In genomic region chrX:49284212-49284611, GRCh38 we compare ENCODE assay signal across 22 cellular contexts. TPM values are rescaled to one million over a fixed set of nuclear protein-coding genes. Genes with fewer than 3 reads are reported as not detected.
DNase-seq lines count a peak whose midpoint lies in the region; ATAC-seq and TF ChIP-seq lines count a peak whose summit lies in the region.
"Had no signal": no experiment of that assay in that cellular context is flagged by ENCODE, and none has a peak within 500 bp of the region (broad histone marks: within the 10 kb centered on the region; RNA-seq: fewer than 3 reads in every experiment).

No MANE protein-coding gene starts in this region.

- peaks cover 6% of the 10 kb centered on the region for H3K4me1 ChIP-seq in BE2C
- H3K4me1 ChIP-seq: BLaER1 had no signal

- H3K9me3 Mint-ChIP-seq in activated naive CD4-positive, alpha-beta T cell treated with anti-CD3 and anti-CD28 coated beads, Interleukin-2, amount 50 U/mL, for 24 hours = no peaks in the 10 kb centered on the region
- no peaks in the 10 kb centered on the region for H3K9me3 Mint-ChIP-seq in activated naive CD4-positive, alpha-beta T cell treated with anti-CD3 and anti-CD28 coated beads, Interleukin-2, amount 10 ng/mL, durations not matched to agents 7 days and 5 days
- no peaks in the 10 kb centered on the region for H3K9me3 Mint-ChIP-seq in central memory CD8-positive, alpha-beta T cell
- no peaks in the 10 kb centered on the region for H3K9me3 Mint-ChIP-seq in stimulated activated effector memory CD8-positive, alpha-beta T cell treated with anti-CD3 and anti-CD28 coated beads, Interleukin-12 subunit alpha, Interleukin-12 subunit beta, amount 100 ng/mL, for 72 hours
- H3K9me3 Mint-ChIP-seq in endothelial cell (ENCODE audit: unreplicated experiment) = no peaks in the 10 kb centered on the region
- H3K9me3 Mint-ChIP-seq: CD4-positive, alpha-beta T cell; GM23338 had no signal

- no peaks in the 10 kb centered on the region for H3K27me3 ChIP-seq in BE2C

- H3K36me3 Mint-ChIP-seq in activated naive CD4-positive, alpha-beta T cell treated with anti-CD3 and anti-CD28 coated beads, Interleukin-2, amount 50 U/mL, for 24 hours = no peaks in the 10 kb centered on the region
- H3K36me3 Mint-ChIP-seq in activated naive CD4-positive, alpha-beta T cell treated with anti-CD3 and anti-CD28 coated beads, Interleukin-2, amount 10 ng/mL, durations not matched to agents 7 days and 5 days = peaks cover 24% of the 10 kb centered on the region
- peaks cover 7% of the 10 kb centered on the region for H3K36me3 Mint-ChIP-seq in central memory CD8-positive, alpha-beta T cell (ENCODE audit: insufficient read depth)
- peaks cover 4% of the 10 kb centered on the region for H3K36me3 Mint-ChIP-seq in stimulated activated effector memory CD8-positive, alpha-beta T cell treated with anti-CD3 and anti-CD28 coated beads, Interleukin-12 subunit alpha, Interleukin-12 subunit beta, amount 100 ng/mL, for 72 hours
- H3K36me3 Mint-ChIP-seq in endothelial cell (ENCODE audit: low read depth, unreplicated experiment) = no peaks in the 10 kb centered on the region

- POLR2A ChIA-PET in HEK293T (lab: Yijun Ruan, JAX) = interaction anchor here (0.7 kb wide), 1 partner anchor 92 kb away, joined by 3 read pairs; no protein-coding TSS in a partner anchor

- CTCF ChIA-PET in activated naive CD4-positive, alpha-beta T cell treated with anti-CD3 and anti-CD28 coated beads, Interleukin-2, amount 10 ng/mL, durations not matched to agents 7 days and 5 days (lab: Charles Lee) = no interaction called here
- CTCF ChIA-PET in HEK293T (lab: Yijun Ruan, JAX) = no interaction called here

- H3K4me3 Mint-ChIP-seq in activated naive CD4-positive, alpha-beta T cell treated with anti-CD3 and anti-CD28 coated beads, Interleukin-2, amount 50 U/mL, for 24 hours = no peak overlapping the region
- no peak overlapping the region for H3K4me3 Mint-ChIP-seq in activated naive CD4-positive, alpha-beta T cell treated with anti-CD3 and anti-CD28 coated beads, Interleukin-2, amount 10 ng/mL, durations not matched to agents 7 days and 5 days
- H3K4me3 Mint-ChIP-seq in central memory CD8-positive, alpha-beta T cell = no peak overlapping the region
- H3K4me3 Mint-ChIP-seq in stimulated activated effector memory CD8-positive, alpha-beta T cell treated with anti-CD3 and anti-CD28 coated beads, Interleukin-12 subunit alpha, Interleukin-12 subunit beta, amount 100 ng/mL, for 72 hours = no peak overlapping the region
- no peak overlapping the region for H3K4me3 Mint-ChIP-seq in endothelial cell (ENCODE audit: unreplicated experiment)
- H3K4me3 Mint-ChIP-seq: CD4-positive, alpha-beta T cell; CD8-positive, alpha-beta memory T cell; GM23338; H9 had no signal

- ATAC-seq in central memory CD8-positive, alpha-beta T cell (replicated peaks; ENCODE audit: extremely low read depth, poor library complexity, severe bottlenecking) = no peak
- no peak for ATAC-seq in stimulated activated effector memory CD8-positive, alpha-beta T cell treated with anti-CD3 and anti-CD28 coated beads, Interleukin-12 subunit alpha, Interleukin-12 subunit beta, amount 100 ng/mL, for 72 hours
- ATAC-seq: GM12878, GM23338, HCT116 had no signal

- H3K27ac Mint-ChIP-seq in activated naive CD4-positive, alpha-beta T cell treated with anti-CD3 and anti-CD28 coated beads, Interleukin-2, amount 50 U/mL, for 24 hours = peak overlapping the region; percentile 83
- no peak overlapping the region for H3K27ac Mint-ChIP-seq in activated naive CD4-positive, alpha-beta T cell treated with anti-CD3 and anti-CD28 coated beads, Interleukin-2, amount 10 ng/mL, durations not matched to agents 7 days and 5 days
- H3K27ac Mint-ChIP-seq in central memory CD8-positive, alpha-beta T cell (ENCODE audit: low read depth) = peak overlapping the region; percentile 62
- H3K27ac Mint-ChIP-seq in stimulated activated effector memory CD8-positive, alpha-beta T cell treated with anti-CD3 and anti-CD28 coated beads, Interleukin-12 subunit alpha, Interleukin-12 subunit beta, amount 100 ng/mL, for 72 hours = peak overlapping the region; percentile 77
- H3K27ac Mint-ChIP-seq in endothelial cell (ENCODE audit: unreplicated experiment) = no peak overlapping the region
- H3K27ac Mint-ChIP-seq: CD4-positive, alpha-beta T cell; CD8-positive, alpha-beta memory T cell; GM23338; H9 had no signal

- no peaks in the 10 kb centered on the region for H3K27me3 Mint-ChIP-seq in activated naive CD4-positive, alpha-beta T cell treated with anti-CD3 and anti-CD28 coated beads, Interleukin-2, amount 50 U/mL, for 24 hours
- H3K27me3 Mint-ChIP-seq in activated naive CD4-positive, alpha-beta T cell treated with anti-CD3 and anti-CD28 coated beads, Interleukin-2, amount 10 ng/mL, durations not matched to agents 7 days and 5 days = no peaks in the 10 kb centered on the region
- H3K27me3 Mint-ChIP-seq in central memory CD8-positive, alpha-beta T cell = no peaks in the 10 kb centered on the region
- peaks cover 2% of the 10 kb centered on the region for H3K27me3 Mint-ChIP-seq in endothelial cell (ENCODE audit: unreplicated experiment)
- H3K27me3 Mint-ChIP-seq: CD4-positive, alpha-beta T cell had no signal

- TF ChIP-seq CTCF in BE2C (IDR thresholded peaks at IDR 0.05; ENCODE audit: low read depth, low read length) (no peak), endothelial cell (IDR thresholded peaks at IDR 0.05; ENCODE audit: unreplicated experiment) (no peak)

- DNase-seq in activated naive CD4-positive, alpha-beta T cell treated with anti-CD3 and anti-CD28 coated beads, Interleukin-2, amount 10 ng/mL, durations not matched to agents 7 days and 5 days = no peak
- DNase-seq in HEK293T (ENCODE audit: extremely low spot score) (no peak), BE2C (no peak), retina (no peak), endothelial cell (ENCODE audit: low spot score) (no peak)
- DNase-seq in central memory CD8-positive, alpha-beta T cell (ENCODE audit: low spot score in 2 of 2) = no peak
- DNase-seq in stimulated activated effector memory CD8-positive, alpha-beta T cell treated with anti-CD3 and anti-CD28 coated beads, Interleukin-12 subunit alpha, Interleukin-12 subunit beta, amount 100 ng/mL, for 72 hours (ENCODE audit: low spot score in 2 of 2) = no peak
- DNase-seq: 8988T; CD4-positive, alpha-beta T cell; CD8-positive, alpha-beta memory T cell; DMS 273 treated with DMSO at 0.1 percent for 48 hours; DMS79; EL; GDM1; H9 had no signal

- no peak overlapping the region for H3K4me3 ChIP-seq in BE2C (ENCODE audit: low read depth, low read length)
- H3K4me3 ChIP-seq: BLaER1, GM12878, GM23338 had no signal

- H3K4me1 Mint-ChIP-seq in activated naive CD4-positive, alpha-beta T cell treated with anti-CD3 and anti-CD28 coated beads, Interleukin-2, amount 50 U/mL, for 24 hours = peaks cover 40% of the 10 kb centered on the region
- H3K4me1 Mint-ChIP-seq in activated naive CD4-positive, alpha-beta T cell treated with anti-CD3 and anti-CD28 coated beads, Interleukin-2, amount 10 ng/mL, durations not matched to agents 7 days and 5 days = peaks cover 45% of the 10 kb centered on the region
- H3K4me1 Mint-ChIP-seq in central memory CD8-positive, alpha-beta T cell = peaks cover 21% of the 10 kb centered on the region
- H3K4me1 Mint-ChIP-seq in stimulated activated effector memory CD8-positive, alpha-beta T cell treated with anti-CD3 and anti-CD28 coated beads, Interleukin-12 subunit alpha, Interleukin-12 subunit beta, amount 100 ng/mL, for 72 hours = peaks cover 34% of the 10 kb centered on the region
- H3K4me1 Mint-ChIP-seq in endothelial cell (ENCODE audit: unreplicated experiment) = no peaks in the 10 kb centered on the region

- no peaks in the 10 kb centered on the region for H3K9me3 ChIP-seq in BE2C
- H3K9me3 ChIP-seq: BLaER1 had no signal

- no peaks in the 10 kb centered on the region for H3K36me3 ChIP-seq in BE2C

TF ChIP-seq in HEK293T, 16 proteins besides CTCF, POLR2A, EP300 and RAD21:
- TF ChIP-seq SP1 (IDR thresholded peaks at IDR 0.05) = no peak
- no peak for TF ChIP-seq FOXA1 (IDR thresholded peaks at IDR 0.05)
- 0 out of 2 replicates have a peak, but pooled peaks have one; percentile 10 for TF ChIP-seq TARDBP (IDR thresholded peaks at IDR 0.05)
- no peak for TF ChIP-seq ELF4 (IDR thresholded peaks at IDR 0.05)

RNA-seq across cellular contexts. Expression of gene PPP1R3F, which starts 14.6 kb away (rescaled TPM):
- polyA plus RNA-seq in BE2C (2012; ENCODE audit: insufficient read depth, insufficient read length, low read depth) = 3.6 TPM
- 6.0 TPM for total RNA-seq in endothelial cell (ENCODE audit: unreplicated experiment)

RNA-seq across cellular contexts. Expression of gene GAGE10, which starts 19.2 kb away (rescaled TPM):
- not detected for polyA plus RNA-seq in BE2C (2012; ENCODE audit: insufficient read depth, insufficient read length, low read depth)
- total RNA-seq in endothelial cell (ENCODE audit: unreplicated experiment) = not detected
- total RNA-seq: A673; CD4-positive, alpha-beta T cell; CD8-positive, alpha-beta memory T cell; GM12878; GM23338; H4; H9 had no signal
- polyA plus RNA-seq: CD8-positive, alpha-beta memory T cell; GM12878; GM23338 had no signal

RNA-seq across cellular contexts. Expression of gene FOXP3, which starts 19.7 kb away (rescaled TPM):
- 1.1 TPM for polyA plus RNA-seq in BE2C (2012; ENCODE audit: insufficient read depth, insufficient read length, low read depth)
- total RNA-seq in endothelial cell (ENCODE audit: unreplicated experiment) = 0.26 TPM
- total RNA-seq: A673, H4 had no signal

RNA-seq across cellular contexts. Expression of gene GAGE12J, which starts 37.6 kb away (rescaled TPM):
- polyA plus RNA-seq in BE2C (2012; ENCODE audit: insufficient read depth, insufficient read length, low read depth) = not detected
- total RNA-seq in endothelial cell (ENCODE audit: unreplicated experiment) = not detected
- total RNA-seq: A673; CD4-positive, alpha-beta T cell; CD8-positive, alpha-beta memory T cell; GM12878; GM23338; H4; H9 had no signal
- polyA plus RNA-seq: CD8-positive, alpha-beta memory T cell; GM12878; GM23338 had no signal

RNA-seq across cellular contexts. Expression of gene GAGE13, which starts 47.2 kb away (rescaled TPM):
- polyA plus RNA-seq in BE2C (2012; ENCODE audit: insufficient read depth, insufficient read length, low read depth) = not detected
- not detected for total RNA-seq in endothelial cell (ENCODE audit: unreplicated experiment)
- total RNA-seq: A673; CD4-positive, alpha-beta T cell; CD8-positive, alpha-beta memory T cell; GM12878; GM23338; H4; H9 had no signal
- polyA plus RNA-seq: CD8-positive, alpha-beta memory T cell; GM12878; GM23338 had no signal

Comparison
In these comparisons a context has a peak if more than half of its experiments do, and no peak if none do; other contexts are left out.
1. H3K27ac Mint-ChIP-seq: peak in activated naive CD4-positive, alpha-beta T cell treated with anti-CD3 and anti-CD28 coated beads, Interleukin-2, amount 50 U/mL, for 24 hours (single experiment), central memory CD8-positive, alpha-beta T cell (single experiment) and stimulated activated effector memory CD8-positive, alpha-beta T cell treated with anti-CD3 and anti-CD28 coated beads, Interleukin-12 subunit alpha, Interleukin-12 subunit beta, amount 100 ng/mL, for 72 hours (single experiment); none in activated naive CD4-positive, alpha-beta T cell treated with anti-CD3 and anti-CD28 coated beads, Interleukin-2, amount 10 ng/mL, durations not matched to agents 7 days and 5 days (single experiment) and endothelial cell (single experiment).